1 cellular context compared by ENCODE assay signal in the genomic region with DNA sequence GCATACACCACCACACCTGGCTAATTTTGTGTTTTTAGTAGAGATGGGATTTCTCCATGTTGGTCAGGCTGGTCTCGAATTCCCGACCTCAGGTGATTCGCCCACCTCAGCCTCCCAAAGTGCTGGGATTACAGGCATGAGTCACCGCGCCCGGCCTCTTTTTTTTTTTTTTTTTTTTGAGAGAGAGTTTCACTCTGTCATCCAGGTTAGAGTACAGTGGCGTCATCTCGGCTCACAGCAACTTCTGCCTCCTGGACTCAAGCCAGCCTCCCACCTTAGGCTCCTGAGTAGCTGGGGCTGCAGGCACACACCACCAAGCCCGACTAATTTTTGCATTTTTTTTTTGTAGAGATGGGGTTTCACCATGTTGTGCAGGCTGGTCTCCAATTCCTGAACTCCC.
A peak's percentile ranks its signal among the peaks of the same experiment; 100 is the strongest.
TF ChIP-seq lines count a peak whose summit lies in the region.

No MANE protein-coding gene starts in this region.

TF ChIP-seq in HEK293, 187 proteins besides CTCF, POLR2A, EP300 and RAD21 (continued from another document):
- peak; percentile 63; the same call in 1 of the 2 replicates for TF ChIP-seq HIC1 (tag by site-specific recombination; IDR thresholded peaks at IDR 0.05)
- TF ChIP-seq BCL11A (tag by site-specific recombination; IDR thresholded peaks at IDR 0.05; ENCODE audit: low read depth): peak; percentile 52; the same call in 1 of the 2 replicates
- peak; percentile 51; the same call in 1 of the 2 replicates for TF ChIP-seq GLIS2 (tag by site-specific recombination; IDR thresholded peaks at IDR 0.05)
- TF ChIP-seq ZBTB17 (tag by site-specific recombination; IDR thresholded peaks at IDR 0.05): peak; percentile 85
- TF ChIP-seq ZXDB (tag by site-specific recombination; IDR thresholded peaks at IDR 0.05): peak; percentile 30; the same call in 1 of the 2 replicates
- TF ChIP-seq EGR2 (tag by site-specific recombination; IDR thresholded peaks at IDR 0.05; ENCODE audit: low read depth): peak; percentile 79
- 0 out of 2 replicates have a peak, but pooled peaks have one; percentile 13 for TF ChIP-seq ZNF600 (tag by site-specific recombination; IDR thresholded peaks at IDR 0.05)
- TF ChIP-seq ZNF629 (tag by site-specific recombination; IDR thresholded peaks at IDR 0.05): peak; percentile 97
- TF ChIP-seq ZEB2 (tag by site-specific recombination; IDR thresholded peaks at IDR 0.05): 0 out of 2 replicates have a peak, but pooled peaks have one; percentile 45
- peak; percentile 60; the same call in 1 of the 2 replicates for TF ChIP-seq SP7 (tag by site-specific recombination; IDR thresholded peaks at IDR 0.05)
- peak; percentile 72 for TF ChIP-seq ZFHX2 (tag by site-specific recombination; conservative IDR thresholded peaks at IDR 0.05)
- TF ChIP-seq ZNF324 (tag by site-specific recombination; IDR thresholded peaks at IDR 0.05): 0 out of 2 replicates have a peak, but pooled peaks have one; percentile 76
- TF ChIP-seq ZNF501 (tag by site-specific recombination; IDR thresholded peaks at IDR 0.05): 0 out of 2 replicates have a peak, but pooled peaks have one; percentile 32
- TF ChIP-seq, protein P1, sequence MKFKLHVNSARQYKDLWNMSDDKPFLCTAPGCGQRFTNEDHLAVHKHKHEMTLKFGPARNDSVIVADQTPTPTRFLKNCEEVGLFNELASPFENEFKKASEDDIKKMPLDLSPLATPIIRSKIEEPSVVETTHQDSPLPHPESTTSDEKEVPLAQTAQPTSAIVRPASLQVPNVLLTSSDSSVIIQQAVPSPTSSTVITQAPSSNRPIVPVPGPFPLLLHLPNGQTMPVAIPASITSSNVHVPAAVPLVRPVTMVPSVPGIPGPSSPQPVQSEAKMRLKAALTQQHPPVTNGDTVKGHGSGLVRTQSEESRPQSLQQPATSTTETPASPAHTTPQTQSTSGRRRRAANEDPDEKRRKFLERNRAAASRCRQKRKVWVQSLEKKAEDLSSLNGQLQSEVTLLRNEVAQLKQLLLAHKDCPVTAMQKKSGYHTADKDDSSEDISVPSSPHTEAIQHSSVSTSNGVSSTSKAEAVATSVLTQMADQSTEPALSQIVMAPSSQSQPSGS (tag by site-specific recombination; IDR thresholded peaks at IDR 0.05; ENCODE audit: low read depth): peak; percentile 65; the same call in 1 of the 2 replicates
- peak; percentile 30; the same call in 1 of the 2 replicates for TF ChIP-seq PRDM1 (tag by site-specific recombination; IDR thresholded peaks at IDR 0.05)
- TF ChIP-seq ZNF639 (tag by site-specific recombination; IDR thresholded peaks at IDR 0.05): peak; percentile 57; the same call in 1 of the 2 replicates
- TF ChIP-seq WT1 (tag by site-specific recombination; IDR thresholded peaks at IDR 0.05): peak; percentile 32; the same call in 1 of the 2 replicates
- peak; percentile 74 for TF ChIP-seq KLF8 (tag by site-specific recombination; IDR thresholded peaks at IDR 0.05)
- TF ChIP-seq ZNF362 (tag by site-specific recombination; IDR thresholded peaks at IDR 0.05): peak; percentile 93
- TF ChIP-seq ZBTB21 (tag by site-specific recombination; IDR thresholded peaks at IDR 0.05): peak; percentile 92
TF ChIP-seq in HEK293: peak in this region for 21; not testable (repeated sequence) for 166.
